In the genomic region with DNA sequence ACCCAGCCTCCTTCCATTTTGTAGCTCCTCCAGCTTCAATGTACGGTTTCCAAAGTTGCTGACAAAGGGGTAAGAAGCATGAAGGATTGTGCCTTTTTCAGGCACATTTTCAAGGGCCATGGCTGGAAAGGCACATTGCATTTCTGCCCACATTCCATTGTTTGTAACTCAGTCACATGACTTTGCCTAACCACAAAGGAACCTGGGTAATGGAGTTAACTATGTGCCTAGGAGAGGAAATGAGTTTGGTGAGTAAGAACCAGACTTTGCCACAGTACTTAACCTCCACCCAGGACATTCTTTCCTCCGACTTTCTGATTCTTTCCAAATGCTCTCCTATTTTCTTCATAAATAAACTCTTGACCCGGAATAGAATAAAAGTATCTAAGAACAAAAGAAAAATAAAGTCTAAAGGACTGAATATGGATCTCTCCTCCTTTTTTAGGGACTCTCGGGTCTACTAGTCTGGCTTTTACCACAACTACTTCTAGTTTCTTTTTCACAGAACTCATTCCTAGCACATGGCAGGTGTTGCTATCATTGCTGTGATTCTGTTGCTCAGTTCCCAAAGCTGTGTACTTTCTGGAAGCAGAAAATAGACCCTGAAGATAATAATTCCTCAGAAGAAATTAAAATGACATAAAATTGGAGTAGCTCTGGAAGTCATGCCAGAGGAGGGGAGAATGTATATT, we compare ENCODE assay signal across 26 cellular contexts.
DNase-seq lines count a peak whose midpoint lies in the region; ATAC-seq and TF ChIP-seq lines count a peak whose summit lies in the region.
"Had no signal": no experiment of that assay in that cellular context is flagged by ENCODE, and none has a peak within 500 bp of the region (broad histone marks: within the 10 kb centered on the region; RNA-seq: fewer than 3 reads in every experiment).

No MANE protein-coding gene starts in this region.

- no peaks in the 10 kb centered on the region; the same call in 1 of the 2 replicates for H3K27me3 Mint-ChIP-seq in H9 (ENCODE audit: low read depth)
- peaks cover under 1% of the 10 kb centered on the region for H3K27me3 Mint-ChIP-seq in activated T-helper 2 cell treated with anti-CD3 and anti-CD28 coated beads, Interferon-gamma antibody, Interleukin-2, Interleukin-4, amounts not matched to agents 10 μg/mL and 5 μg/mL and 100 μg/mL, durations not matched to agents 14 hours and 24 hours and 36 hours (ENCODE audit: low read depth)
- H3K27me3 Mint-ChIP-seq: activated CD4-positive, alpha-beta T cell treated with anti-CD3 and anti-CD28 coated beads, Interleukin-2, amount 10 ng/mL, durations not matched to agents 24 days and 14 days had no signal

- no peak overlapping the region for H2BK20ac ChIP-seq in H9 (ENCODE audit: low read depth, low read length, poor library complexity, severe bottlenecking)

- H3K4me3 ChIP-seq in A673 (ENCODE audit: low read depth, low read length, poor library complexity, severe bottlenecking) (no peak overlapping the region), fibroblast of mammary gland (ENCODE audit: control insufficient read depth, low read depth, low read length) (no peak overlapping the region)
- H3K4me3 ChIP-seq: BLaER1 treated with 17β-estradiol and CSF1 and Interleukin-3, amounts not matched to agents 10 nM and 100 nM; HAP-1; pancreas; sigmoid colon; vagina had no signal

- no peak overlapping the region for H3T11ph ChIP-seq in H9 (ENCODE audit: low read length)

- no peak overlapping the region for H3K23ac ChIP-seq in H9 (ENCODE audit: insufficient read length, low read depth, low read length)

- no peak overlapping the region for H3K27ac Mint-ChIP-seq in H9
- H3K27ac Mint-ChIP-seq in activated T-helper 2 cell treated with anti-CD3 and anti-CD28 coated beads, Interferon-gamma antibody, Interleukin-2, Interleukin-4, amounts not matched to agents 10 μg/mL and 5 μg/mL and 100 μg/mL, durations not matched to agents 14 hours and 24 hours and 36 hours = no peak overlapping the region
- H3K27ac Mint-ChIP-seq: activated CD4-positive, alpha-beta T cell treated with anti-CD3 and anti-CD28 coated beads, Interleukin-2, amount 10 ng/mL, durations not matched to agents 24 days and 14 days; IgD-negative memory B cell; T-cell had no signal

- no peaks in the 10 kb centered on the region for H4K20me1 ChIP-seq in H9 (ENCODE audit: control insufficient read depth, insufficient read depth, insufficient read length)
- H4K20me1 ChIP-seq: BLaER1 treated with 17β-estradiol and CSF1 and Interleukin-3, amounts not matched to agents 10 nM and 100 nM had no signal

- no peak overlapping the region for H3K18ac ChIP-seq in H9 (ENCODE audit: insufficient read length, low read depth, low read length)

- intact Hi-C loops in A673 (cut with micrococcal nuclease; ENCODE audit: unreplicated experiment) = no loop called here
- intact Hi-C loops in activated T-helper 2 cell treated with anti-CD3 and anti-CD28 coated beads, Interferon-gamma antibody, Interleukin-2, Interleukin-4, amounts not matched to agents 10 μg/mL and 5 μg/mL and 100 μg/mL, durations not matched to agents 14 hours and 24 hours and 36 hours (cut with micrococcal nuclease) = no loop called here

- H4K8ac ChIP-seq in H9 (replicated peaks; ENCODE audit: insufficient read length, low read depth, low read length) = no peak overlapping the region

- no peaks in the 10 kb centered on the region for H3K23me2 ChIP-seq in H9 (ENCODE audit: insufficient read length, low read depth, low read length, poor library complexity, severe bottlenecking)

- H2BK15ac ChIP-seq in H9 (ENCODE audit: low read depth, low read length) = no peak overlapping the region

- no peak overlapping the region for H3K56ac ChIP-seq in H9 (ENCODE audit: insufficient read length, low read depth, low read length)

- no peaks in the 10 kb centered on the region for H3K79me2 ChIP-seq in H9 (ENCODE audit: insufficient read depth, low read length)

- no CpG with 5 or more reads among the region's 4 CpGs for WGBS in H9 (ENCODE audit: extremely low coverage, insufficient read length, low lambda C conversion rate)

- no peak overlapping the region for H3K9ac ChIP-seq in H9 (ENCODE audit: extremely low read depth, insufficient read length, low read length)
- H3K9ac ChIP-seq: BLaER1 treated with 17β-estradiol and CSF1 and Interleukin-3, amounts not matched to agents 10 nM and 100 nM had no signal

- no TSS peak for BruUV-seq in A673 (replicated peaks; lab: Mats Ljungman, UMichigan)

- no peak overlapping the region for H3K4me3 Mint-ChIP-seq in H9
- no peak overlapping the region for H3K4me3 Mint-ChIP-seq in activated T-helper 2 cell treated with anti-CD3 and anti-CD28 coated beads, Interferon-gamma antibody, Interleukin-2, Interleukin-4, amounts not matched to agents 10 μg/mL and 5 μg/mL and 100 μg/mL, durations not matched to agents 14 hours and 24 hours and 36 hours (ENCODE audit: low read depth)
- H3K4me3 Mint-ChIP-seq: activated CD4-positive, alpha-beta T cell treated with anti-CD3 and anti-CD28 coated beads, Interleukin-2, amount 10 ng/mL, durations not matched to agents 24 days and 14 days; IgD-negative memory B cell; T-cell had no signal

- no peaks in the 10 kb centered on the region for H3K9me3 Mint-ChIP-seq in H9
- no peaks in the 10 kb centered on the region for H3K9me3 Mint-ChIP-seq in activated T-helper 2 cell treated with anti-CD3 and anti-CD28 coated beads, Interferon-gamma antibody, Interleukin-2, Interleukin-4, amounts not matched to agents 10 μg/mL and 5 μg/mL and 100 μg/mL, durations not matched to agents 14 hours and 24 hours and 36 hours
- H3K9me3 Mint-ChIP-seq: activated CD4-positive, alpha-beta T cell treated with anti-CD3 and anti-CD28 coated beads, Interleukin-2, amount 10 ng/mL, durations not matched to agents 24 days and 14 days; T-cell had no signal

- no peak overlapping the region for H3K4me2 ChIP-seq in H9 (ENCODE audit: insufficient read depth, insufficient read length, low read length)
- H3K4me2 ChIP-seq: BLaER1 treated with 17β-estradiol and CSF1 and Interleukin-3, amounts not matched to agents 10 nM and 100 nM had no signal

- H3K27me3 ChIP-seq in A673 (replicated peaks; ENCODE audit: insufficient read depth, low read depth, low read length, poor library complexity) (peaks cover 8% of the 10 kb centered on the region), H9 (ENCODE audit: insufficient read depth, low read length) (no peaks in the 10 kb centered on the region)
- H3K27me3 ChIP-seq: BLaER1 treated with 17β-estradiol and CSF1 and Interleukin-3, amounts not matched to agents 10 nM and 100 nM; pancreas; sigmoid colon; vagina had no signal

- H3K27ac ChIP-seq in A673 (ENCODE audit: low read depth, low read length, poor library complexity, severe bottlenecking) (no peak overlapping the region), H9 (ENCODE audit: insufficient read length, low read depth, low read length) (no peak overlapping the region)
- H3K27ac ChIP-seq: BLaER1 treated with 17β-estradiol and CSF1 and Interleukin-3, amounts not matched to agents 10 nM and 100 nM; HL-60; pancreas; sigmoid colon; vagina had no signal

- TF ChIP-seq CTCF in A673 (conservative IDR thresholded peaks at IDR 0.05; ENCODE audit: low read depth, low read length) (no peak), H9 (conservative IDR thresholded peaks at IDR 0.05) (no peak), fibroblast of mammary gland (conservative IDR thresholded peaks at IDR 0.05; ENCODE audit: control insufficient read depth, insufficient read depth, low read depth, low read length) (no peak)

- no peaks in the 10 kb centered on the region for H3K36me3 ChIP-seq in A673 (ENCODE audit: insufficient read depth, low read length, poor library complexity, severe bottlenecking)
- H3K36me3 ChIP-seq: BLaER1 treated with 17β-estradiol and CSF1 and Interleukin-3, amounts not matched to agents 10 nM and 100 nM; HAP-1; pancreas; sigmoid colon; vagina had no signal

- no peak overlapping the region for H4K5ac ChIP-seq in H9 (ENCODE audit: insufficient read length, low read depth, low read length)

- POLR2A ChIA-PET in A673 (lab: Charles Lee; ENCODE audit: low non-redundant PET) = no interaction called here

- H3K79me1 ChIP-seq in H9 (ENCODE audit: insufficient read depth, low read depth, low read length, poor library complexity, severe bottlenecking) = no peaks in the 10 kb centered on the region

- no peak overlapping the region for H3K4ac ChIP-seq in H9 (ENCODE audit: low read depth, low read length)

- H2BK5ac ChIP-seq in H9 (ENCODE audit: insufficient read length, low read length) = no peak overlapping the region

- ATAC-seq in GM19455 (IDR thresholded peaks at IDR 0.05; ENCODE audit: unreplicated experiment) = no peak
- ATAC-seq: pancreas, PC-3, T-cell had no signal

- H3K4me1 ChIP-seq in A673 (ENCODE audit: insufficient read depth, low read length, poor library complexity, severe bottlenecking) = no peaks in the 10 kb centered on the region
- no peaks in the 10 kb centered on the region for H3K4me1 ChIP-seq in H9 (ENCODE audit: insufficient read depth, low read length)
- H3K4me1 ChIP-seq: BLaER1 treated with 17β-estradiol and CSF1 and Interleukin-3, amounts not matched to agents 10 nM and 100 nM; HAP-1; pancreas; sigmoid colon; vagina had no signal

- no peaks in the 10 kb centered on the region for H3K36me3 Mint-ChIP-seq in H9 (ENCODE audit: insufficient read depth in 1 of 3, low read depth in 3 of 3)
- no peaks in the 10 kb centered on the region for H3K36me3 Mint-ChIP-seq in activated T-helper 2 cell treated with anti-CD3 and anti-CD28 coated beads, Interferon-gamma antibody, Interleukin-2, Interleukin-4, amounts not matched to agents 10 μg/mL and 5 μg/mL and 100 μg/mL, durations not matched to agents 14 hours and 24 hours and 36 hours (ENCODE audit: low read depth)
- H3K36me3 Mint-ChIP-seq: IgD-negative memory B cell, T-cell had no signal

- H2AK5ac ChIP-seq in H9 (ENCODE audit: insufficient read length, low read length) = no peak overlapping the region

- H2AFZ ChIP-seq in H9 (ENCODE audit: low read length) = peak overlapping the region; percentile 89

- H3K9me3 ChIP-seq in A673 (ENCODE audit: low read depth, low read length, poor library complexity, severe bottlenecking) (no peaks in the 10 kb centered on the region), H9 (ENCODE audit: control insufficient read depth, low read depth, low read length) (no peaks in the 10 kb centered on the region)
- H3K9me3 ChIP-seq: BLaER1 treated with 17β-estradiol and CSF1 and Interleukin-3, amounts not matched to agents 10 nM and 100 nM; HAP-1; pancreas; sigmoid colon; vagina had no signal

- peak; percentile 7 for DNase-seq in A673 (ENCODE audit: low spot score)
- DNase-seq in H9 = no peak
- peak; percentile 70 for DNase-seq in RPMI7951 (ENCODE audit: low read depth)
- peak; percentile 29 for DNase-seq in fibroblast of mammary gland (ENCODE audit: low read depth)
- no peak for DNase-seq in inferior parietal cortex (ENCODE audit: extremely low spot score)
- no peak for DNase-seq in midbrain (lab: John Stamatoyannopoulos, UW)
- DNase-seq in activated T-helper 2 cell treated with anti-CD3 and anti-CD28 coated beads, Interferon-gamma antibody, Interleukin-2, Interleukin-4, amounts not matched to agents 10 μg/mL and 5 μg/mL and 100 μg/mL, durations not matched to agents 14 hours and 24 hours and 36 hours (ENCODE audit: low spot score) = no peak
- DNase-seq: activated CD4-positive, alpha-beta T cell treated with anti-CD3 and anti-CD28 coated beads, Interleukin-2, amount 10 ng/mL, durations not matched to agents 24 days and 14 days; activated naive CD4-positive, alpha-beta T cell; amniotic stem cell; caudate nucleus; hippocampal formation; islet precursor cell; NCI-H1694 treated with DMSO at 0.1 percent for 48 hours; NCI-H774; pancreas; PC-3; SIG-M5; sigmoid colon; T-cell had no signal

- H2BK12ac ChIP-seq in H9 (ENCODE audit: insufficient read length, low read depth, low read length) = no peak overlapping the region

- H4K91ac ChIP-seq in H9 (ENCODE audit: insufficient read length, low read depth, low read length) = no peak overlapping the region

- H3K14ac ChIP-seq in H9 (ENCODE audit: insufficient read depth, low read length) = no peak overlapping the region

- H3K4me1 Mint-ChIP-seq in H9 = 0 out of 4 replicates have a peak, but pooled peaks cover 0 to 3% of the 10 kb centered on the region in 2 experiments
- peaks cover 5% of the 10 kb centered on the region for H3K4me1 Mint-ChIP-seq in activated T-helper 2 cell treated with anti-CD3 and anti-CD28 coated beads, Interferon-gamma antibody, Interleukin-2, Interleukin-4, amounts not matched to agents 10 μg/mL and 5 μg/mL and 100 μg/mL, durations not matched to agents 14 hours and 24 hours and 36 hours (ENCODE audit: low read depth)
- H3K4me1 Mint-ChIP-seq: IgD-negative memory B cell had no signal

- H2BK120ac ChIP-seq in H9 (ENCODE audit: low read depth, low read length, poor library complexity, severe bottlenecking) = no peak overlapping the region

- CTCF ChIA-PET in A673 (lab: Charles Lee) = no interaction called here

Comparison
In these comparisons a context has a peak if more than half of its experiments do, and no peak if none do; other contexts are left out.
1. DNase-seq: peak in A673 (single experiment), RPMI7951 (single experiment) and fibroblast of mammary gland (single experiment); none in H9 (single experiment), inferior parietal cortex (single experiment), midbrain (single experiment) and activated T-helper 2 cell treated with anti-CD3 and anti-CD28 coated beads, Interferon-gamma antibody, Interleukin-2, Interleukin-4, amounts not matched to agents 10 μg/mL and 5 μg/mL and 100 μg/mL, durations not matched to agents 14 hours and 24 hours and 36 hours (single experiment).